11 cellular contexts compared by ENCODE assay signal in the genomic region with DNA sequence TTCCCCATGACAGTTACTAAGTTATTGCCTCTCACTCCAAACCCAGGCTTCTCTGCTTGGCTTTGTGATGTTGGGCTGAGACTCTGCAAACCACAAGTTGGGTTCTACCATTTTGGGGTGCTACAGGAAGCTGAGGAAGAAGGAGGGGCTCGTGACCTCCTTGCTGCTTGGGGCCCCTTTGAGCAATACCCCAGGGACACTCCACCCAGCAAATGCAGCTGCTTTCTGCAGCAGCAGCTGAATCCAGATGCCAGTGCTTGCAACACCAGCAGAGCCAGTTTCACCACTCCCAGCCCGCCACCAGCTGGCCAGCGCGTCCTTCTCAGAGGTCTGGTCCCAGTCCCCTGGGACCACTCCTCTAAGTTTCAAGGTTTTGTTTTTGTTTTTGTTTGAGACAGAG. TPM values are rescaled to one million over a fixed set of nuclear protein-coding genes. Genes with fewer than 3 reads are reported as not detected.
DNase-seq lines count a peak whose midpoint lies in the region; ATAC-seq and TF ChIP-seq lines count a peak whose summit lies in the region.
"Had no signal": no experiment of that assay in that cellular context is flagged by ENCODE, and none has a peak within 500 bp of the region (broad histone marks: within the 10 kb centered on the region; RNA-seq: fewer than 3 reads in every experiment).

No MANE protein-coding gene starts in this region.

- no peak for TF ChIP-seq EP300 in sigmoid colon (IDR thresholded peaks at IDR 0.05)

- peaks cover 0 to 24% (median 21%) of the 10 kb centered on the region in 8 donors for H3K9me3 ChIP-seq in spleen
- peaks cover 0 to 4% (median 1%) of the 10 kb centered on the region in 4 donors for H3K9me3 ChIP-seq in sigmoid colon

- TF ChIP-seq CTCF in activated B cell treated with CpG ODN at 0.5 μM for 24 hours (IDR thresholded peaks at IDR 0.05) (no peak), spleen (IDR thresholded peaks at IDR 0.05 in 8 of 11, conservative IDR thresholded peaks at IDR 0.05 in 3 of 11) (no peak), sigmoid colon (IDR thresholded peaks at IDR 0.05) (no peak)

- H3K27ac Mint-ChIP-seq in activated CD8-positive, alpha-beta memory T cell treated with anti-CD3 and anti-CD28 coated beads, Interleukin-2, amount 10 ng/mL, durations not matched to agents 7 days and 5 days, result peak overlapping the region; percentile 24
- H3K27ac Mint-ChIP-seq in activated B cell treated with CpG ODN at 0.5 μM for 24 hours, result peak overlapping the region; percentile 20

- H3K36me3 ChIP-seq in spleen, result no peaks in the 10 kb centered on the region
- H3K36me3 ChIP-seq in sigmoid colon, result no peaks in the 10 kb centered on the region

- CTCF ChIA-PET in activated CD8-positive, alpha-beta memory T cell treated with anti-CD3 and anti-CD28 coated beads, Interleukin-2, amount 10 ng/mL, durations not matched to agents 7 days and 5 days (lab: Charles Lee), result interaction anchor here (0.8 to 13.3 kb wide), 3 partner anchors 79 to 91 kb away, joined by 4 to 308 read pairs (median 4); partner anchors contain the start of gene GPR18
- CTCF ChIA-PET in activated B cell treated with CpG ODN at 0.5 μM for 24 hours (lab: Charles Lee), result interaction anchor here (1.1 to 11.1 kb wide), 3 partner anchors 82 to 257 kb away, joined by 3 to 370 read pairs (median 24); no protein-coding TSS in a partner anchor

- H3K4me1 ChIP-seq in spleen, result peaks cover 7 to 38% (median 26%) of the 10 kb centered on the region in 6 donors
- no peaks in the 10 kb centered on the region for H3K4me1 ChIP-seq in sigmoid colon

- H3K36me3 Mint-ChIP-seq in activated CD8-positive, alpha-beta memory T cell treated with anti-CD3 and anti-CD28 coated beads, Interleukin-2, amount 10 ng/mL, durations not matched to agents 7 days and 5 days, result peaks cover 7% of the 10 kb centered on the region
- no peaks in the 10 kb centered on the region for H3K36me3 Mint-ChIP-seq in activated B cell treated with CpG ODN at 0.5 μM for 24 hours (ENCODE audit: low read depth)

- H3K27me3 Mint-ChIP-seq in activated CD8-positive, alpha-beta memory T cell treated with anti-CD3 and anti-CD28 coated beads, Interleukin-2, amount 10 ng/mL, durations not matched to agents 7 days and 5 days, result peaks cover 2% of the 10 kb centered on the region
- no peaks in the 10 kb centered on the region for H3K27me3 Mint-ChIP-seq in activated B cell treated with CpG ODN at 0.5 μM for 24 hours

- TF ChIP-seq POLR2A in spleen (IDR thresholded peaks at IDR 0.05) (no peak), sigmoid colon (IDR thresholded peaks at IDR 0.05) (no peak)

- intact Hi-C loops in activated B cell treated with CpG ODN at 0.5 μM for 24 hours (cut with micrococcal nuclease), result loop anchor here (5.0 to 10.0 kb wide), 3 partner anchors 91 to 1056 kb away; partner anchors contain the start of gene CLYBL
- intact Hi-C loops in spleen (cut with DNase I; ENCODE audit: low total_unique reads), result loop anchor here (5.0 kb wide), 1 partner anchor 89 kb away; no protein-coding TSS in a partner anchor
- intact Hi-C loops in sigmoid colon (cut with DNase I), result no loop called here

- POLR2A ChIA-PET in activated B cell treated with CpG ODN at 0.5 μM for 24 hours (lab: Charles Lee), result interaction anchor here (1.1 to 1.8 kb wide), 5 partner anchors 8 to 87 kb away, joined by 3 to 7 read pairs (median 4); partner anchors contain the start of genes GPR18 and UBAC2

- peaks cover 10% of the 10 kb centered on the region for H3K9me3 Mint-ChIP-seq in activated CD8-positive, alpha-beta memory T cell treated with anti-CD3 and anti-CD28 coated beads, Interleukin-2, amount 10 ng/mL, durations not matched to agents 7 days and 5 days (ENCODE audit: low read depth)
- no peaks in the 10 kb centered on the region for H3K9me3 Mint-ChIP-seq in activated B cell treated with CpG ODN at 0.5 μM for 24 hours

- H3K4me1 Mint-ChIP-seq in activated CD8-positive, alpha-beta memory T cell treated with anti-CD3 and anti-CD28 coated beads, Interleukin-2, amount 10 ng/mL, durations not matched to agents 7 days and 5 days, result peaks cover 31% of the 10 kb centered on the region
- H3K4me1 Mint-ChIP-seq in activated B cell treated with CpG ODN at 0.5 μM for 24 hours, result peaks cover 43% of the 10 kb centered on the region

- peak; percentile 40 for ATAC-seq in activated CD8-positive, alpha-beta memory T cell treated with anti-CD3 and anti-CD28 coated beads, Interleukin-2, amount 10 ng/mL, durations not matched to agents 7 days and 5 days
- ATAC-seq in HG03064 (IDR thresholded peaks at IDR 0.05; ENCODE audit: low read depth, unreplicated experiment) (peak; percentile 82), activated B cell treated with CpG ODN at 0.5 μM for 24 hours (ENCODE audit: low read depth) (peak; percentile 36)

- WGBS in spleen, 5 donors, result 33 to 59% (median 37%) methylated on average over 3 to 4 of the region's 4 CpGs
- 57 to 88% methylated on average over 4 of the region's 4 CpGs for WGBS in sigmoid colon, 2 donors

- peak; percentile 54 for DNase-seq in activated CD8-positive, alpha-beta memory T cell treated with anti-CD3 and anti-CD28 coated beads, Interleukin-2, amount 10 ng/mL, durations not matched to agents 7 days and 5 days
- DNase-seq in activated CD8-positive, alpha-beta memory T cell treated with anti-CD3 and anti-CD28 coated beads, Interleukin-2, amount 50 U/mL, for 4 hours, result no peak
- peak; percentile 23 for DNase-seq in activated B cell treated with CpG ODN at 0.5 μM for 24 hours
- peak; percentile 81 for DNase-seq in spleen
- no peak for DNase-seq in sigmoid colon
- no peak for DNase-seq in putamen (ENCODE audit: low spot score)
- no peak for DNase-seq in NCI-H1105 treated with DMSO at 0.1 percent for 48 hours (lab: John Stamatoyannopoulos, UW)
- DNase-seq: activated effector memory CD4-positive, alpha-beta T cell treated with Interleukin-2 at 50 U/mL for 16 hours; NCI-H446; occipital lobe had no signal

- no peak overlapping the region for H3K4me3 Mint-ChIP-seq in activated CD8-positive, alpha-beta memory T cell treated with anti-CD3 and anti-CD28 coated beads, Interleukin-2, amount 10 ng/mL, durations not matched to agents 7 days and 5 days
- H3K4me3 Mint-ChIP-seq in activated B cell treated with CpG ODN at 0.5 μM for 24 hours, result peak overlapping the region; percentile 59

- H3K4me3 ChIP-seq in spleen (no peak overlapping the region), sigmoid colon (no peak overlapping the region)

- peaks cover 0 to 26% (median 4%) of the 10 kb centered on the region in 7 donors for H3K27me3 ChIP-seq in spleen (replicated peaks in 1 of 7)
- peaks cover 0 to 10% (median 0%) of the 10 kb centered on the region in 3 donors for H3K27me3 ChIP-seq in sigmoid colon

- H3K27ac ChIP-seq in spleen (peak overlapping the region in 2 of 8 donors; percentile 16 to 25), sigmoid colon (no peak overlapping the region)

RNA-seq across cellular contexts. Expression of gene UBAC2, which starts 22.0 kb away (rescaled TPM):
- 10 to 100 TPM; 52.8 to 60.8 TPM for total RNA-seq in activated CD8-positive, alpha-beta memory T cell treated with anti-CD3 and anti-CD28 coated beads, Interleukin-2, amount 10 ng/mL, durations not matched to agents 7 days and 5 days
- total RNA-seq in activated B cell treated with CpG ODN at 0.5 μM for 24 hours, result 40.6 and 51.0 TPM in 2 replicates
- 10 to 100 TPM; 62.8 to 82.1 (median 72.3) TPM for total RNA-seq in spleen
- 10 to 100 TPM; 49.3 to 57.3 (median 50.4) TPM for polyA plus RNA-seq in spleen
- total RNA-seq in sigmoid colon, result 10 to 100 TPM; 47.4 to 54.6 (median 49.2) TPM
- 10 to 100 TPM; 31.8 to 73.9 (median 43.0) TPM for polyA plus RNA-seq in sigmoid colon

Comparison
In these comparisons a context has a peak if more than half of its experiments do, and no peak if none do; other contexts are left out.
1. DNase-seq: peak in activated CD8-positive, alpha-beta memory T cell treated with anti-CD3 and anti-CD28 coated beads, Interleukin-2, amount 10 ng/mL, durations not matched to agents 7 days and 5 days (single experiment), activated B cell treated with CpG ODN at 0.5 μM for 24 hours (single experiment) and spleen (single experiment); none in activated CD8-positive, alpha-beta memory T cell treated with anti-CD3 and anti-CD28 coated beads, Interleukin-2, amount 50 U/mL, for 4 hours (single experiment), sigmoid colon (single experiment), putamen (single experiment) and NCI-H1105 treated with DMSO at 0.1 percent for 48 hours (single experiment).
2. Peak in every context shown above with its lines, with median percentiles within 50 percentile points of each other: ATAC-seq.